Comparison of ENCODE assay signal across 14 cellular contexts in genomic region chr2:48991415-48992131, GRCh38.
DNase-seq lines count a peak whose midpoint lies in the region; ATAC-seq, FAIRE-seq and TF ChIP-seq lines count a peak whose summit lies in the region.
"Had no signal": no experiment of that assay in that cellular context is flagged by ENCODE, and none has a peak within 500 bp of the region (broad histone marks: within the 10 kb centered on the region; RNA-seq: fewer than 3 reads in every experiment).

No MANE protein-coding gene starts in this region.

- H3K27ac Mint-ChIP-seq in HFFc6, result no peak overlapping the region

- H3K4me3 Mint-ChIP-seq in HFFc6, result no peak overlapping the region

- H3K9me3 Mint-ChIP-seq in HFFc6, result peaks cover 44% of the 10 kb centered on the region

- FAIRE-seq in urothelium cell line (lab: Jason Lieb, UNC), result no peak

- DNase-seq in NOMO-1 treated with dmso at 0.1 percent for 144 hours (lab: John Stamatoyannopoulos, UW; ENCODE audit: unreplicated experiment) (peak; percentile 50), urothelium cell line (ENCODE audit: low spot score) (no peak), posterior vena cava (ENCODE audit: low spot score) (no peak), HFFc6 (no peak)
- DNase-seq: activated CD4-positive, alpha-beta T cell treated with anti-CD3 and anti-CD28 coated beads, Interleukin-2, amount 50 U/mL, for 4 hours; AML-193; DMS153; mammary epithelial cell; NCI-H524; T1000 had no signal

- peaks cover 7% of the 10 kb centered on the region; the same call in 1 of the 2 replicates for H3K36me3 Mint-ChIP-seq in HFFc6 (ENCODE audit: low read depth)

- no peak for TF ChIP-seq CTCF in HFFc6 (IDR thresholded peaks at IDR 0.05)

- intact Hi-C loops in posterior vena cava (cut with DNase I), result no loop called here

- H3K27me3 Mint-ChIP-seq in HFFc6 (ENCODE audit: insufficient read depth), result no peaks in the 10 kb centered on the region; the same call in 1 of the 2 replicates

- ATAC-seq in GM18870 (IDR thresholded peaks at IDR 0.05; ENCODE audit: unreplicated experiment) (peak; percentile 67), GM21526 (IDR thresholded peaks at IDR 0.05; ENCODE audit: low FRiP score, unreplicated experiment) (peak; percentile 57), HG02981 (IDR thresholded peaks at IDR 0.05; ENCODE audit: unreplicated experiment) (peak; percentile 69), HG03439 (IDR thresholded peaks at IDR 0.05; ENCODE audit: unreplicated experiment) (no peak)

- no peaks in the 10 kb centered on the region for H3K4me1 Mint-ChIP-seq in HFFc6 (ENCODE audit: low read depth)
